1 cellular context compared by ENCODE assay signal in the genomic region with DNA sequence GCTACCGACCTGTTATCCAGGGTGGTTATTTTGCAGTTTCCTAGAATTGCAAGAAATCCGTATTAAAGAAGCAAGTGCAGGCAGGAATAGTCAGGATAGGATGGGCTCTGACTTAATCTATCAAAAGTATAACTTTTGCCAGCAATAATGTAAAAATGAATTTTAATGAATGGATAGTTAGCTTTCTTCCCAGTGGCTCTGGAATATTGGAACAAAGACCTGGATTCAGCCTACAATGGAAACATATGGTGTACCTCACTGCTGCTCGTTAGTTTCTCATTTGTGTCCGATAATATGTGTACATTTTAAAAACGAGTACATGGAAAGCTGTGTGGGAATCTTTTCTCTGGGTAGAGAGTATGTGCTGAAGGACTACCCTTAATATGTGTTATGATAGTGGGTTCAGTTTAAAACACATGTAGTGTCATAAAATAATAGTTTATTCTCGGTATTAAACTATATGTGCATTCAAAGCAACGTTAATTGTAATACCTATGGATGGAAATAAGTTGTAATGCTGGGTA.
TF ChIP-seq lines count a peak whose summit lies in the region.

No MANE protein-coding gene starts in this region.

TF ChIP-seq in HepG2, 621 proteins besides CTCF, POLR2A, EP300 and RAD21:
- TF ChIP-seq ELF4 (CRISPR knock-in tag; IDR thresholded peaks at IDR 0.05; ENCODE audit: borderline replicate concordance) (no peak), ZNF3 (CRISPR knock-in tag; IDR thresholded peaks at IDR 0.05) (no peak), ZNF333 (CRISPR knock-in tag; IDR thresholded peaks at IDR 0.05; ENCODE audit: borderline replicate concordance) (no peak)
